ENCODE assay signal across 8 cellular contexts in the genomic region with DNA sequence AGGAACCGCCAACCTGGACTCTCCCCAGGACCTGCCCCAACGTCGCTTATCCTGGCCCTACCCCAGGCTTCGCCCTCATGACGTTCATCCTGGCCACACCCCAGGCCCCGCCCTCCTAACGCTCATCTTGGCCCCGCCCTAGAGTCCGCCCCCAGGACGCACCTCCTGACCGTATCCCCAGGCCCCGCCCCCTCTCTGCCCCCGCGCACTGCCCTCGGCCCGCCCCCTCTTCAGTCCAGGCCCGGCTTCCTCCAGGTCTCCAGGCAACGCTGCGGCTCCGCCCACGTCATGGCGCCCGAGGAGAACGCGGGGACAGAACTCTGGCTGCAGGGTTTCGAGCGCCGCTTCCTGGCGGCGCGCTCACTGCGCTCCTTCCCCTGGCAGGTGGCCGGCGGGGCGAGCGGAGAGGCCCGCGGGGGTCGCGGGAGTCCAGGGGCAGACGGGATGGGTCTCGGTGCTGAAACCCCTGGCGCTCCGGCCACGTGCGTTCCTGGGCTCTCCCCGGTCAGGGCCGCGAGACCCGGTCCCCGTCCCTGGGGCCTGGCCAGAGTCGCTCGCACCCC. TPM values are rescaled to one million over a fixed set of nuclear protein-coding genes. Genes with fewer than 3 reads are reported as not detected.
DNase-seq lines count a peak whose midpoint lies in the region; ATAC-seq and TF ChIP-seq lines count a peak whose summit lies in the region.
"Not testable (repeated sequence)": the region's sequence is repeated elsewhere in the genome, so short reads cannot be mapped to it uniquely, and the experiment has no call there.

No MANE protein-coding gene starts in this region.

- not testable (repeated sequence) for BruUV-seq in Caco-2 (replicated peaks; lab: Mats Ljungman, UMichigan); HCT116 (replicated peaks; lab: Mats Ljungman, UMichigan)

- not testable (repeated sequence) for TF ChIP-seq RAD21 in HCT116 (IDR thresholded peaks at IDR 0.05; ENCODE audit: low read depth)

- not testable (repeated sequence) for H3K9me2 ChIP-seq in HCT116 (ENCODE audit: insufficient read depth)

- not testable (repeated sequence) for TF ChIP-seq POLR2A in HCT116 (IDR thresholded peaks at IDR 0.05; ENCODE audit: borderline replicate concordance, extremely low read depth, insufficient read depth, insufficient read length)

- H3K27me3 Mint-ChIP-seq in Caco-2 (ENCODE audit: insufficient read depth, unreplicated experiment); neural crest cell (ENCODE audit: low read depth): not testable (repeated sequence)

- not testable (repeated sequence) for H3K9me3 ChIP-seq in Caco-2; HCT116 (ENCODE audit: control insufficient read depth in 1 of 2, insufficient read depth in 1 of 2, low read depth in 1 of 2, low read length in 2 of 2)

- DNase-seq in Caco-2 (peak; percentile 94 to 98), HCT116 (ENCODE audit: low read depth, low spot score) (peak; percentile 91), NCI-H1694 treated with DMSO at 0.1 percent for 48 hours (lab: John Stamatoyannopoulos, UW) (peak; percentile 62), T1000 (lab: John Stamatoyannopoulos, UW) (peak; percentile 100), amniotic epithelial cell (ENCODE audit: low read depth) (peak; percentile 99), glomerular visceral epithelial cell (ENCODE audit: extremely low spot score) (peak; percentile 95), neural crest cell (ENCODE audit: low read depth, low spot score) (peak; percentile 76)
- peak; percentile 92 for DNase-seq in stimulated activated CD8-positive, alpha-beta memory T cell treated with anti-CD3 and anti-CD28 coated beads, Interleukin-7, amount 100 ng/mL, for 24 hours (ENCODE audit: low read depth)

- peak overlapping the region; percentile 92 for H3K9ac ChIP-seq in HCT116 (ENCODE audit: low read length)

- H3K4me3 Mint-ChIP-seq in Caco-2 (ENCODE audit: unreplicated experiment) (peak overlapping the region; percentile 76), neural crest cell (peak overlapping the region; percentile 96)

- H3K9me3 Mint-ChIP-seq in Caco-2 (ENCODE audit: unreplicated experiment); neural crest cell: not testable (repeated sequence)

- not testable (repeated sequence) for H3K36me3 Mint-ChIP-seq in Caco-2 (ENCODE audit: insufficient read depth, unreplicated experiment); neural crest cell (ENCODE audit: low read depth)

- H4K20me1 ChIP-seq in HCT116 (ENCODE audit: insufficient read depth) = not testable (repeated sequence)

- peak overlapping the region; percentile 84 for H3K4me2 ChIP-seq in HCT116 (ENCODE audit: low read length)

- CTCF ChIA-PET in Caco-2 (lab: Charles Lee) = interaction anchor here (0.6 kb wide), 1 partner anchor 255 kb away, joined by 3 read pairs; no protein-coding TSS in a partner anchor
- CTCF ChIA-PET in HCT116 (lab: Charles Lee) = not testable (repeated sequence)

- not testable (repeated sequence) for H3K4me1 ChIP-seq in Caco-2
- H3K4me1 ChIP-seq in HCT116 (ENCODE audit: control insufficient read depth in 1 of 2, insufficient read depth in 2 of 2, low read length in 2 of 2) = peaks cover 9 to 28% of the 10 kb centered on the region in 2 experiments

- H3K27ac Mint-ChIP-seq in Caco-2 (ENCODE audit: unreplicated experiment) (peak overlapping the region; percentile 89), neural crest cell (ENCODE audit: unreplicated experiment) (peak overlapping the region; percentile 98)

- H3K36me3 ChIP-seq in Caco-2 (ENCODE audit: control insufficient read depth, insufficient read depth, low read length); HCT116 (ENCODE audit: control insufficient read depth in 1 of 2, insufficient read depth in 2 of 2, low read length in 2 of 2): not testable (repeated sequence)

- POLR2A ChIA-PET in Caco-2 (lab: Charles Lee); HCT116 (lab: Charles Lee): not testable (repeated sequence)

- H3K4me3 ChIP-seq in Caco-2 (ENCODE audit: low read depth, low read length) (peak overlapping the region; percentile 45), HCT116 (replicated peaks in 1 of 2; ENCODE audit: low read depth in 1 of 2, low read length in 2 of 2) (peak overlapping the region; percentile 59 to 69)

- H2AFZ ChIP-seq in HCT116 (ENCODE audit: low read depth, low read length, poor library complexity, severe bottlenecking) = not testable (repeated sequence)

- not testable (repeated sequence) for H3K27me3 ChIP-seq in Caco-2 (replicated peaks; ENCODE audit: control insufficient read depth, insufficient read depth, low read length); HCT116 (ENCODE audit: insufficient read depth, low read length)

- H3K27ac ChIP-seq in HCT116 (ENCODE audit: low read depth, low read length) = peak overlapping the region; percentile 85

- ATAC-seq in HCT116 = peak; percentile 99

- RAD21 ChIA-PET in HCT116 (lab: Charles Lee; ENCODE audit: low non-redundant PET in 1 of 2, low total read pairs in 2 of 2, uncharacterized antibody in 2 of 2, unreplicated experiment in 2 of 2) = not testable (repeated sequence)

- not testable (repeated sequence) for TF ChIP-seq CTCF in Caco-2 (IDR thresholded peaks at IDR 0.05; ENCODE audit: insufficient read depth in 1 of 2, low read depth in 1 of 2, low read length in 1 of 2, severe bottlenecking in 1 of 2, unreplicated experiment in 1 of 2); HCT116 (IDR thresholded peaks at IDR 0.05 in 2 of 3, conservative IDR thresholded peaks at IDR 0.05 in 1 of 3; ENCODE audit: borderline replicate concordance in 1 of 3, insufficient read depth in 1 of 3, low read depth in 2 of 3, low read length in 2 of 3); neural crest cell (conservative IDR thresholded peaks at IDR 0.05)

- H3K79me2 ChIP-seq in HCT116 (ENCODE audit: insufficient read depth, low read length) = not testable (repeated sequence)

- intact Hi-C loops in Caco-2 (cut with micrococcal nuclease; ENCODE audit: unreplicated experiment); HCT116 (cut with micrococcal nuclease): not testable (repeated sequence)

- not testable (repeated sequence) for H3K4me1 Mint-ChIP-seq in Caco-2 (ENCODE audit: low read depth, unreplicated experiment); neural crest cell

TF ChIP-seq in HCT116, 20 proteins besides CTCF, POLR2A, EP300 and RAD21:
- TF ChIP-seq ZFX (IDR thresholded peaks at IDR 0.05) (peak; percentile 64), POLR2AphosphoS5 (IDR thresholded peaks at IDR 0.05; ENCODE audit: low read depth, low read length) (peak; percentile 77), EGR1 (IDR thresholded peaks at IDR 0.05; ENCODE audit: low read depth) (peak; percentile 83), YY1 (IDR thresholded peaks at IDR 0.05; ENCODE audit: extremely low read depth, insufficient replicate concordance, low read depth, low read length) (peak; percentile 91)
- TF ChIP-seq, protein P1, sequence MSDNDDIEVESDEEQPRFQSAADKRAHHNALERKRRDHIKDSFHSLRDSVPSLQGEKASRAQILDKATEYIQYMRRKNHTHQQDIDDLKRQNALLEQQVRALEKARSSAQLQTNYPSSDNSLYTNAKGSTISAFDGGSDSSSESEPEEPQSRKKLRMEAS (IDR thresholded peaks at IDR 0.05) = peak; percentile 89

RNA-seq across cellular contexts. Expression of gene FAM90A26, which starts 17.1 kb away (rescaled TPM):
- total RNA-seq in Caco-2 (2022) (not detected in 2 replicates), HCT116 (2021; ENCODE audit: unreplicated experiment) (not detected), neural crest cell (not detected in 2 replicates)
- not detected in 2 replicates for polyA plus RNA-seq in HCT116 (2012)

RNA-seq across cellular contexts. Expression of gene USP17L10, which starts 57.4 kb away (rescaled TPM):
- total RNA-seq in Caco-2 (2022) (not detected in 2 replicates), HCT116 (2021; ENCODE audit: unreplicated experiment) (not detected), neural crest cell (not detected in 2 replicates)
- polyA plus RNA-seq in HCT116 (2012) = not detected in 2 replicates

Comparison
In these comparisons a context has a peak if more than half of its experiments do, and no peak if none do; other contexts are left out.
1. Peak in every context shown above with its lines: DNase-seq, ATAC-seq, H3K4me3 ChIP-seq and H3K27ac ChIP-seq.